Comparison of ENCODE assay signal across 8 cellular contexts in the genomic region with DNA sequence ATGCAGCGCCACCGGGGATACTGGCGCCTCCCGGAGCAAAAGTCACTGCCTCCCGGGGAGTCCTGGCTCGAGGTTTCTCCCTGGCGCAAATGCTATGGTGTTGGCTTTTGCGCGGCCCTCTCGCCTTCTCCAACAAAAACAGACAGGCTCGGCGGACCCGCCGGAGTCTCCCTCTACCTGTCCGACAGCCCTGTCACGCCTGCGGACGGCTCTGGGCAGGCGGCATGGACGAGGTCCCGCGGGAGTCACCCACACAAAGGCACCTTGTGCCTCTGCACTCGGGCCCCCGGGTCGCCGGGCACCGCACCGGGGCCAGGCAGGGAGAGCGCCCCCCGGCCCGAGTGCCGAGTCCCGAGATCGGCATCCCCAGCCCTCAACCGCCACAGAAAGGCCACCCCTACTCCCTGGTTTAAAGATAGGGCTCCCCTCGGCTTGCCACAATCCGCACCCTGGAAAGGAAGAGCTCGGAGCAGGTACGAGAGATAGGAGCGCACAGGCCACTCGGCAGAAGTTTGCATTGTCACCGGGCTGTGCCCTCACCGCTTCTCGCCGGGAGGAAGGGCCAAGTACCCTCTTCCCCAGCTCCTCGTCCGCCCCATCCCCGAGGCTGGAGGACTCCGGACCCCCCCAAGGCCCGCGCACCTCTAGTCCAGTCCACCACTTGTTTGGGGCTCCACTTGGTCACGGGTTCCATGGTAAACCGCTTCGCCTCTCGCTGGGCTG. TPM values are rescaled to one million over a fixed set of nuclear protein-coding genes. Genes with fewer than 3 reads are reported as not detected.
A peak's percentile ranks its signal among the peaks of the same experiment; 100 is the strongest.
DNase-seq lines count a peak whose midpoint lies in the region; ATAC-seq, FAIRE-seq and TF ChIP-seq lines count a peak whose summit lies in the region.

No MANE protein-coding gene starts in this region.

- WGBS in A549 (ENCODE audit: missing lambda C conversion rate), result 2% methylated on average over 10 of the region's 55 CpGs

- peak overlapping the region; percentile 18 for H3K4me3 Mint-ChIP-seq in T-helper 2 cell treated with Interferon-gamma antibody and Interleukin-4, amounts not matched to agents 5 μg/mL and 100 μg/mL, for 36 hours
- H3K4me3 Mint-ChIP-seq in neural crest cell, result peak overlapping the region; percentile 93

- H3K36me3 Mint-ChIP-seq in T-helper 2 cell treated with Interferon-gamma antibody and Interleukin-4, amounts not matched to agents 5 μg/mL and 100 μg/mL, for 36 hours (ENCODE audit: low read depth), result no peaks in the 10 kb centered on the region
- peaks cover 2% of the 10 kb centered on the region for H3K36me3 Mint-ChIP-seq in neural crest cell (ENCODE audit: low read depth)

- TF ChIP-seq POLR2A in A549 (IDR thresholded peaks at IDR 0.05; ENCODE audit: low read length), result no peak

- peaks cover 3% of the 10 kb centered on the region for H3K4me1 Mint-ChIP-seq in T-helper 2 cell treated with Interferon-gamma antibody and Interleukin-4, amounts not matched to agents 5 μg/mL and 100 μg/mL, for 36 hours (ENCODE audit: low read depth)
- H3K4me1 Mint-ChIP-seq in neural crest cell, result peaks cover 30% of the 10 kb centered on the region

- peak overlapping the region; percentile 85 for H3K4me2 ChIP-seq in A549

- H3K27me3 Mint-ChIP-seq in T-helper 2 cell treated with Interferon-gamma antibody and Interleukin-4, amounts not matched to agents 5 μg/mL and 100 μg/mL, for 36 hours (ENCODE audit: low read depth), result peaks cover 63% of the 10 kb centered on the region
- H3K27me3 Mint-ChIP-seq in neural crest cell (ENCODE audit: low read depth), result peaks cover 2% of the 10 kb centered on the region

- no peak overlapping the region for H3K27ac Mint-ChIP-seq in T-helper 2 cell treated with Interferon-gamma antibody and Interleukin-4, amounts not matched to agents 5 μg/mL and 100 μg/mL, for 36 hours
- H3K27ac Mint-ChIP-seq in neural crest cell (ENCODE audit: unreplicated experiment), result peak overlapping the region; percentile 77

- no peak for TF ChIP-seq EP300 in A549 (IDR thresholded peaks at IDR 0.05)

- peak; percentile 48 to 49 for ATAC-seq in A549
- peak; percentile 14 for ATAC-seq in GM18861 (IDR thresholded peaks at IDR 0.05; ENCODE audit: unreplicated experiment)
- peak; percentile 24 for ATAC-seq in HG03108 (IDR thresholded peaks at IDR 0.05; ENCODE audit: unreplicated experiment)
- no peak for ATAC-seq in GM18519 (IDR thresholded peaks at IDR 0.05; ENCODE audit: low FRiP score, unreplicated experiment)

- no peaks in the 10 kb centered on the region for H3K9me3 ChIP-seq in A549

- peak overlapping the region; percentile 90 to 95 for H3K27ac ChIP-seq in A549

- no peak for TF ChIP-seq RAD21 in A549 (conservative IDR thresholded peaks at IDR 0.05 in 1 of 2, IDR thresholded peaks at IDR 0.05 in 1 of 2)

- peak overlapping the region; percentile 68 for H3K4me3 ChIP-seq in A549

- POLR2A ChIA-PET in A549 (lab: Yijun Ruan, JAX), result interaction anchor here (0.8 to 1.7 kb wide), 5 partner anchors 11 to 122 kb away, joined by 3 to 8 read pairs (median 6); no protein-coding TSS in a partner anchor

- DNase-seq in A549 (ENCODE audit: low read depth in 1 of 2, low spot score in 1 of 2), result no peak
- DNase-seq in T-helper 2 cell treated with Interferon-gamma antibody and Interleukin-4, amounts not matched to agents 5 μg/mL and 100 μg/mL, for 36 hours (ENCODE audit: low spot score), result no peak
- peak; percentile 39 for DNase-seq in fibroblast of gingiva (ENCODE audit: low read depth)
- peak; percentile 25 for DNase-seq in neural crest cell (ENCODE audit: low read depth, low spot score)
- DNase-seq in GOT3 (lab: John Stamatoyannopoulos, UW), result no peak

- H3K4me1 ChIP-seq in A549, result peaks cover 17% of the 10 kb centered on the region

- FAIRE-seq in A549 (lab: Jason Lieb, UNC), result no peak

- no peaks in the 10 kb centered on the region for H3K9me3 Mint-ChIP-seq in T-helper 2 cell treated with Interferon-gamma antibody and Interleukin-4, amounts not matched to agents 5 μg/mL and 100 μg/mL, for 36 hours
- H3K9me3 Mint-ChIP-seq in neural crest cell, result no peaks in the 10 kb centered on the region

- CTCF ChIA-PET in A549 (lab: Yijun Ruan, JAX), result interaction anchor here (0.8 to 2.5 kb wide), 3 partner anchors 10 to 95 kb away, joined by 4 to 16 read pairs (median 5); no protein-coding TSS in a partner anchor

- no peak for TF ChIP-seq CTCF in A549 (IDR thresholded peaks at IDR 0.05)
- TF ChIP-seq CTCF in neural crest cell (conservative IDR thresholded peaks at IDR 0.05), result no peak

TF ChIP-seq in A549, 52 proteins besides CTCF, POLR2A, EP300 and RAD21:
- TF ChIP-seq ESRRA (IDR thresholded peaks at IDR 0.05; ENCODE audit: borderline replicate concordance, low read length), result no peak
- TF ChIP-seq CBX8 (IDR thresholded peaks at IDR 0.05), result no peak
- TF ChIP-seq, protein P1, sequence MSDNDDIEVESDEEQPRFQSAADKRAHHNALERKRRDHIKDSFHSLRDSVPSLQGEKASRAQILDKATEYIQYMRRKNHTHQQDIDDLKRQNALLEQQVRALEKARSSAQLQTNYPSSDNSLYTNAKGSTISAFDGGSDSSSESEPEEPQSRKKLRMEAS (IDR thresholded peaks at IDR 0.05), result peak; percentile 37; the same call in 1 of the 2 replicates
- TF ChIP-seq, protein P2, sequence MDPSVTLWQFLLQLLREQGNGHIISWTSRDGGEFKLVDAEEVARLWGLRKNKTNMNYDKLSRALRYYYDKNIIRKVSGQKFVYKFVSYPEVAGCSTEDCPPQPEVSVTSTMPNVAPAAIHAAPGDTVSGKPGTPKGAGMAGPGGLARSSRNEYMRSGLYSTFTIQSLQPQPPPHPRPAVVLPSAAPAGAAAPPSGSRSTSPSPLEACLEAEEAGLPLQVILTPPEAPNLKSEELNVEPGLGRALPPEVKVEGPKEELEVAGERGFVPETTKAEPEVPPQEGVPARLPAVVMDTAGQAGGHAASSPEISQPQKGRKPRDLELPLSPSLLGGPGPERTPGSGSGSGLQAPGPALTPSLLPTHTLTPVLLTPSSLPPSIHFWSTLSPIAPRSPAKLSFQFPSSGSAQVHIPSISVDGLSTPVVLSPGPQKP (IDR thresholded peaks at IDR 0.05; ENCODE audit: low read depth, low read length), result no peak
- no peak for TF ChIP-seq SREBF2 (IDR thresholded peaks at IDR 0.05)

RNA-seq across cellular contexts. Expression of a gene that starts 0.9 kb away (rescaled TPM):
- 2.9 and 3.8 TPM in 2 replicates for polyA plus RNA-seq in A549 (2011; rRNA removed)
- polyA plus RNA-seq in A549 (2012; cell fraction: cytosol; rRNA removed), result 1.3 and 1.6 TPM in 2 replicates
- polyA plus RNA-seq in A549 (2012; cell fraction: nucleus; rRNA removed), result 1.4 and 2.3 TPM in 2 replicates
- polyA plus RNA-seq in A549 (2017; fragmentation: RNase III; extraction: RNeasy Plus Mini Kit Qiagen cat#74134 plus additional on column Dnase treatment), result 3.5 to 5.2 TPM (median 4.1 TPM) in 3 replicates
- 3.8 and 4.0 TPM in 2 replicates for polyA minus RNA-seq in A549 (2011; rRNA and poly(A)+ RNA removed)
- 11.7 and 11.8 TPM in 2 replicates for total RNA-seq in neural crest cell

Comparison
In these comparisons a context has a peak if more than half of its experiments do, and no peak if none do; other contexts are left out.
1. DNase-seq: peak in fibroblast of gingiva (single experiment) and neural crest cell (single experiment); none in A549 (0 of 2), T-helper 2 cell treated with Interferon-gamma antibody and Interleukin-4, amounts not matched to agents 5 μg/mL and 100 μg/mL, for 36 hours (single experiment) and GOT3 (single experiment).